Comparison of ENCODE assay signal across 12 cellular contexts in genomic region chr6:15017251-15017650, GRCh38.
A peak's percentile ranks its signal among the peaks of the same experiment; 100 is the strongest.
DNase-seq lines count a peak whose midpoint lies in the region; ATAC-seq and TF ChIP-seq lines count a peak whose summit lies in the region.
"Had no signal": no experiment of that assay in that cellular context is flagged by ENCODE, and none has a peak within 500 bp of the region (broad histone marks: within the 10 kb centered on the region; RNA-seq: fewer than 3 reads in every experiment).

No MANE protein-coding gene starts in this region.

- H3K36me3 Mint-ChIP-seq in activated naive CD4-positive, alpha-beta T cell treated with anti-CD3 and anti-CD28 coated beads for 36 hours (ENCODE audit: low read depth): no peaks in the 10 kb centered on the region
- no peaks in the 10 kb centered on the region for H3K36me3 Mint-ChIP-seq in activated naive CD4-positive, alpha-beta T cell treated with anti-CD3 and anti-CD28 coated beads, Interleukin-2, amount 10 ng/mL, durations not matched to agents 7 days and 5 days
- no peaks in the 10 kb centered on the region for H3K36me3 Mint-ChIP-seq in stimulated activated effector memory CD8-positive, alpha-beta T cell treated with anti-CD3 and anti-CD28 coated beads, Interleukin-12 subunit alpha, Interleukin-12 subunit beta, amount 100 ng/mL, for 72 hours

- H3K4me1 Mint-ChIP-seq in activated naive CD4-positive, alpha-beta T cell treated with anti-CD3 and anti-CD28 coated beads for 36 hours (ENCODE audit: low read depth): peaks cover 21% of the 10 kb centered on the region
- H3K4me1 Mint-ChIP-seq in activated naive CD4-positive, alpha-beta T cell treated with anti-CD3 and anti-CD28 coated beads, Interleukin-2, amount 10 ng/mL, durations not matched to agents 7 days and 5 days: peaks cover 19% of the 10 kb centered on the region
- H3K4me1 Mint-ChIP-seq in stimulated activated effector memory CD8-positive, alpha-beta T cell treated with anti-CD3 and anti-CD28 coated beads, Interleukin-12 subunit alpha, Interleukin-12 subunit beta, amount 100 ng/mL, for 72 hours: peaks cover 33% of the 10 kb centered on the region

- intact Hi-C loops in activated naive CD4-positive, alpha-beta T cell treated with anti-CD3 and anti-CD28 coated beads for 36 hours (cut with micrococcal nuclease): no loop called here

- no peaks in the 10 kb centered on the region for H3K36me3 ChIP-seq in OCI-LY3 (replicated peaks; ENCODE audit: low read depth, low read length)
- H3K36me3 ChIP-seq: thoracic aorta had no signal

- no peaks in the 10 kb centered on the region for H3K79me2 ChIP-seq in OCI-LY3 (ENCODE audit: low read length)

- peaks cover 12% of the 10 kb centered on the region for H3K27me3 Mint-ChIP-seq in activated naive CD4-positive, alpha-beta T cell treated with anti-CD3 and anti-CD28 coated beads for 36 hours (ENCODE audit: low read depth)
- H3K27me3 Mint-ChIP-seq in activated naive CD4-positive, alpha-beta T cell treated with anti-CD3 and anti-CD28 coated beads, Interleukin-2, amount 10 ng/mL, durations not matched to agents 7 days and 5 days: peaks cover 15% of the 10 kb centered on the region

- H3K4me1 ChIP-seq in OCI-LY3 (ENCODE audit: low read length): peaks cover 23% of the 10 kb centered on the region

- no peaks in the 10 kb centered on the region for H3K9me3 Mint-ChIP-seq in activated naive CD4-positive, alpha-beta T cell treated with anti-CD3 and anti-CD28 coated beads for 36 hours
- peaks cover 2% of the 10 kb centered on the region for H3K9me3 Mint-ChIP-seq in activated naive CD4-positive, alpha-beta T cell treated with anti-CD3 and anti-CD28 coated beads, Interleukin-2, amount 10 ng/mL, durations not matched to agents 7 days and 5 days
- H3K9me3 Mint-ChIP-seq in stimulated activated effector memory CD8-positive, alpha-beta T cell treated with anti-CD3 and anti-CD28 coated beads, Interleukin-12 subunit alpha, Interleukin-12 subunit beta, amount 100 ng/mL, for 72 hours: no peaks in the 10 kb centered on the region

- H3K4me2 ChIP-seq in OCI-LY3 (ENCODE audit: low read length): peak overlapping the region; percentile 77

- peak; percentile 28 for DNase-seq in activated naive CD4-positive, alpha-beta T cell treated with anti-CD3 and anti-CD28 coated beads for 36 hours
- DNase-seq in activated naive CD4-positive, alpha-beta T cell treated with anti-CD3 and anti-CD28 coated beads, Interleukin-2, amount 10 ng/mL, durations not matched to agents 7 days and 5 days: no peak
- DNase-seq in fibroblast of the aortic adventitia (ENCODE audit: low read depth) (peak; percentile 4), NCI-H2107 (lab: John Stamatoyannopoulos, UW) (no peak), cortex of kidney (lab: John Stamatoyannopoulos, UW) (no peak)
- no peak for DNase-seq in stimulated activated effector memory CD8-positive, alpha-beta T cell treated with anti-CD3 and anti-CD28 coated beads, Interleukin-12 subunit alpha, Interleukin-12 subunit beta, amount 100 ng/mL, for 72 hours (ENCODE audit: low spot score in 2 of 2)
- DNase-seq: Calu3, NCI-H2081 treated with DMSO at 0.1 percent for 48 hours had no signal

- CTCF ChIA-PET in activated naive CD4-positive, alpha-beta T cell treated with anti-CD3 and anti-CD28 coated beads for 36 hours (lab: Charles Lee): no interaction called here
- CTCF ChIA-PET in activated naive CD4-positive, alpha-beta T cell treated with anti-CD3 and anti-CD28 coated beads, Interleukin-2, amount 10 ng/mL, durations not matched to agents 7 days and 5 days (lab: Charles Lee): no interaction called here

- H3K27me3 ChIP-seq in OCI-LY3 (ENCODE audit: low read depth, low read length): peaks cover 8% of the 10 kb centered on the region; the same call in 1 of the 2 replicates

- H2AFZ ChIP-seq in OCI-LY3 (ENCODE audit: low read depth, low read length): peak overlapping the region; percentile 67; the same call in 1 of the 2 replicates

- TF ChIP-seq CTCF in OCI-LY3 (IDR thresholded peaks at IDR 0.05; ENCODE audit: low read depth, low read length): no peak
- no peak for TF ChIP-seq CTCF in fibroblast of the aortic adventitia (IDR thresholded peaks at IDR 0.05; ENCODE audit: insufficient read depth, low read length)

- no peak overlapping the region for H3K27ac Mint-ChIP-seq in activated naive CD4-positive, alpha-beta T cell treated with anti-CD3 and anti-CD28 coated beads for 36 hours
- no peak overlapping the region for H3K27ac Mint-ChIP-seq in activated naive CD4-positive, alpha-beta T cell treated with anti-CD3 and anti-CD28 coated beads, Interleukin-2, amount 10 ng/mL, durations not matched to agents 7 days and 5 days
- H3K27ac Mint-ChIP-seq in stimulated activated effector memory CD8-positive, alpha-beta T cell treated with anti-CD3 and anti-CD28 coated beads, Interleukin-12 subunit alpha, Interleukin-12 subunit beta, amount 100 ng/mL, for 72 hours: no peak overlapping the region

- H3K27ac ChIP-seq in OCI-LY3 (ENCODE audit: low read length): no peak overlapping the region
- H3K27ac ChIP-seq: skin epidermis, thoracic aorta had no signal

- H3K4me3 ChIP-seq in OCI-LY3 (ENCODE audit: low read length): peak overlapping the region; percentile 70
- H3K4me3 ChIP-seq in fibroblast of the aortic adventitia (ENCODE audit: low read depth, low read length): no peak overlapping the region
- H3K4me3 ChIP-seq: thoracic aorta had no signal

- no peak overlapping the region for H3K4me3 Mint-ChIP-seq in activated naive CD4-positive, alpha-beta T cell treated with anti-CD3 and anti-CD28 coated beads for 36 hours
- H3K4me3 Mint-ChIP-seq in activated naive CD4-positive, alpha-beta T cell treated with anti-CD3 and anti-CD28 coated beads, Interleukin-2, amount 10 ng/mL, durations not matched to agents 7 days and 5 days: no peak overlapping the region
- peak overlapping the region; percentile 46 for H3K4me3 Mint-ChIP-seq in stimulated activated effector memory CD8-positive, alpha-beta T cell treated with anti-CD3 and anti-CD28 coated beads, Interleukin-12 subunit alpha, Interleukin-12 subunit beta, amount 100 ng/mL, for 72 hours

- peak overlapping the region; percentile 40; the same call in 1 of the 2 replicates for H3K9ac ChIP-seq in OCI-LY3 (ENCODE audit: low read length)

- H3K9me3 ChIP-seq in OCI-LY3 (ENCODE audit: insufficient read depth, low read length): no peaks in the 10 kb centered on the region
- H3K9me3 ChIP-seq: thoracic aorta had no signal

- H4K20me1 ChIP-seq in OCI-LY3 (ENCODE audit: insufficient read depth, low read length): no peaks in the 10 kb centered on the region

- ATAC-seq in stimulated activated effector memory CD8-positive, alpha-beta T cell treated with anti-CD3 and anti-CD28 coated beads, Interleukin-12 subunit alpha, Interleukin-12 subunit beta, amount 100 ng/mL, for 72 hours: no peak
- no peak for ATAC-seq in HG03097 (IDR thresholded peaks at IDR 0.05; ENCODE audit: low FRiP score, unreplicated experiment)

Comparison
In these comparisons a context has a peak if more than half of its experiments do, and no peak if none do; other contexts are left out.
1. DNase-seq: peak in activated naive CD4-positive, alpha-beta T cell treated with anti-CD3 and anti-CD28 coated beads for 36 hours (single experiment) and fibroblast of the aortic adventitia (single experiment); none in activated naive CD4-positive, alpha-beta T cell treated with anti-CD3 and anti-CD28 coated beads, Interleukin-2, amount 10 ng/mL, durations not matched to agents 7 days and 5 days (single experiment), stimulated activated effector memory CD8-positive, alpha-beta T cell treated with anti-CD3 and anti-CD28 coated beads, Interleukin-12 subunit alpha, Interleukin-12 subunit beta, amount 100 ng/mL, for 72 hours (0 of 2), NCI-H2107 (single experiment) and cortex of kidney (single experiment).